Comparison of ENCODE assay signal across 1 cellular context in the genomic region with DNA sequence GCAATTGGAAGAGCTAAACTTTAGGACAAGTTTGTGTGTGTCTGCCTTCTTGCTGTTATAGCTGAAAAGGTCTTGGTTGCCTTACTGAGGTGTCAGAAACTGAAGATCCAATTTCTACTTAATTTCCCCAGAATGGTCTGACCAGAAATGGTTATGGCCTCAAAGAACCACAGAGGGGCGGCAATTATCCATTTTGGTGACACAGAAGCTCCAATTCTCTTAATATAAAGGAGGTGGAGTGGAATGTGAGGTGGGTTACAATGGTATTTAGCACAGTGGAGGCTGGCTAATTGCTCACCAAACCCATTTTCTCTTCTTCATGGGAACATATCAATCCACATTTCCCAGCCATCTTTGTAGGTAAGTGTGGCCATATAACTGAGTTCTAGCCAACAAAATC.
TF ChIP-seq lines count a peak whose summit lies in the region.

No MANE protein-coding gene starts in this region.

TF ChIP-seq in SK-N-SH, 30 proteins besides CTCF, POLR2A, EP300 and RAD21 (continued from another document):
- TF ChIP-seq, protein P1, sequence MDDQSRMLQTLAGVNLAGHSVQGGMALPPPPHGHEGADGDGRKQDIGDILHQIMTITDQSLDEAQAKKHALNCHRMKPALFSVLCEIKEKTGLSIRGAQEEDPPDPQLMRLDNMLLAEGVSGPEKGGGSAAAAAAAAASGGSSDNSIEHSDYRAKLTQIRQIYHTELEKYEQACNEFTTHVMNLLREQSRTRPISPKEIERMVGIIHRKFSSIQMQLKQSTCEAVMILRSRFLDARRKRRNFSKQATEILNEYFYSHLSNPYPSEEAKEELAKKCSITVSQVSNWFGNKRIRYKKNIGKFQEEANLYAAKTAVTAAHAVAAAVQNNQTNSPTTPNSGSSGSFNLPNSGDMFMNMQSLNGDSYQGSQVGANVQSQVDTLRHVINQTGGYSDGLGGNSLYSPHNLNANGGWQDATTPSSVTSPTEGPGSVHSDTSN (IDR thresholded peaks at IDR 0.05): no peak
